15 cellular contexts compared by ENCODE assay signal in genomic region chr16:1641261-1641660, GRCh38. TPM values are rescaled to one million over a fixed set of nuclear protein-coding genes. Genes with fewer than 3 reads are reported as not detected.
DNase-seq lines count a peak whose midpoint lies in the region; ATAC-seq and TF ChIP-seq lines count a peak whose summit lies in the region.
"Had no signal": no experiment of that assay in that cellular context is flagged by ENCODE, and none has a peak within 500 bp of the region (broad histone marks: within the 10 kb centered on the region; RNA-seq: fewer than 3 reads in every experiment).

No MANE protein-coding gene starts in this region.

- no peak overlapping the region for H3K4ac ChIP-seq in trophoblast cell (ENCODE audit: low read depth, low read length)

- H3K36me3 Mint-ChIP-seq in endothelial cell (ENCODE audit: low read depth, unreplicated experiment): peaks cover 59% of the 10 kb centered on the region

- H3K9me3 ChIP-seq in BLaER1 (no peaks in the 10 kb centered on the region), osteoblast (ENCODE audit: low read depth, low read length) (no peaks in the 10 kb centered on the region), trophoblast cell (ENCODE audit: insufficient read depth, low read depth, low read length) (peaks cover 2% of the 10 kb centered on the region)
- H3K9me3 ChIP-seq in BLaER1 treated with 17β-estradiol and CSF1 and Interleukin-3, amounts not matched to agents 10 nM and 100 nM (replicated peaks in 1 of 11): no peaks in the 10 kb centered on the region

- no peak overlapping the region for H2BK5ac ChIP-seq in trophoblast cell (ENCODE audit: low read depth, low read length, poor library complexity)

- WGBS in trophoblast cell (ENCODE audit: extremely low coverage, insufficient coverage, insufficient read length): no CpG with 5 or more reads among the region's 12 CpGs

- H3K36me3 ChIP-seq in BLaER1: peaks cover 93% of the 10 kb centered on the region
- peaks cover 74 to 96% (median 89%) of the 10 kb centered on the region in 11 experiments for H3K36me3 ChIP-seq in BLaER1 treated with 17β-estradiol and CSF1 and Interleukin-3, amounts not matched to agents 10 nM and 100 nM
- H3K36me3 ChIP-seq in osteoblast (ENCODE audit: insufficient read depth, low read length): peaks cover 54% of the 10 kb centered on the region
- H3K36me3 ChIP-seq in trophoblast cell (ENCODE audit: control insufficient read depth in 1 of 2, insufficient read depth in 2 of 2, low read length in 2 of 2): peaks cover 61 to 84% of the 10 kb centered on the region in 2 experiments

- H3K4me3 ChIP-seq in BLaER1 (no peak overlapping the region), osteoblast (ENCODE audit: insufficient read depth, low read length) (no peak overlapping the region), trophoblast cell (ENCODE audit: low read depth, low read length) (no peak overlapping the region)
- no peak overlapping the region for H3K4me3 ChIP-seq in BLaER1 treated with 17β-estradiol and CSF1 and Interleukin-3, amounts not matched to agents 10 nM and 100 nM
- H3K4me3 ChIP-seq: GM23338 had no signal

- peaks cover 34% of the 10 kb centered on the region for H3K4me1 Mint-ChIP-seq in endothelial cell (ENCODE audit: unreplicated experiment)
- H3K4me1 Mint-ChIP-seq: GM23338 had no signal

- H3K18ac ChIP-seq in trophoblast cell (ENCODE audit: low read length): no peak overlapping the region

- H3K4me2 ChIP-seq in BLaER1: peak overlapping the region; percentile 83
- H3K4me2 ChIP-seq in BLaER1 treated with 17β-estradiol and CSF1 and Interleukin-3, amounts not matched to agents 10 nM and 100 nM: peak overlapping the region; percentile 76 to 96 (median 83); a peak in 20 of 22 replicates
- no peak overlapping the region for H3K4me2 ChIP-seq in osteoblast (ENCODE audit: insufficient read depth, low read length)
- H3K4me2 ChIP-seq in trophoblast cell (ENCODE audit: low read length): no peak overlapping the region
- H3K4me2 ChIP-seq: GM23338 had no signal

- no peak overlapping the region for H2BK120ac ChIP-seq in trophoblast cell (ENCODE audit: insufficient read depth, low read length, poor library complexity)

- H3K23ac ChIP-seq in trophoblast cell (ENCODE audit: low read length): no peak overlapping the region

- H3K27ac ChIP-seq in BLaER1 (peak overlapping the region; percentile 78), osteoblast (ENCODE audit: low read depth, low read length) (no peak overlapping the region), trophoblast cell (ENCODE audit: low read depth, low read length) (no peak overlapping the region)
- H3K27ac ChIP-seq in BLaER1 treated with 17β-estradiol and CSF1 and Interleukin-3, amounts not matched to agents 10 nM and 100 nM: peak overlapping the region in 7 of 11 experiments; percentile 19 to 68 (median 44); a peak in 11 of 22 replicates

- no peak overlapping the region for H3K14ac ChIP-seq in trophoblast cell (ENCODE audit: low read length)

- peak overlapping the region; percentile 42 for H3K9ac ChIP-seq in BLaER1
- peak overlapping the region in 4 of 11 experiments; percentile 10 to 53 (median 34); a peak in 3 of 22 replicates for H3K9ac ChIP-seq in BLaER1 treated with 17β-estradiol and CSF1 and Interleukin-3, amounts not matched to agents 10 nM and 100 nM
- H3K9ac ChIP-seq in trophoblast cell (ENCODE audit: low read length): no peak overlapping the region

- H3K4me1 ChIP-seq in BLaER1: peaks cover 80% of the 10 kb centered on the region
- peaks cover 43 to 87% (median 71%) of the 10 kb centered on the region in 10 experiments for H3K4me1 ChIP-seq in BLaER1 treated with 17β-estradiol and CSF1 and Interleukin-3, amounts not matched to agents 10 nM and 100 nM
- H3K4me1 ChIP-seq in osteoblast (ENCODE audit: insufficient read depth, low read length): peaks cover 6% of the 10 kb centered on the region
- H3K4me1 ChIP-seq in trophoblast cell (ENCODE audit: control insufficient read depth in 1 of 2, insufficient read depth in 2 of 2, low read length in 2 of 2): peaks cover 0 to 2% of the 10 kb centered on the region in 2 experiments

- no peaks in the 10 kb centered on the region for H3K79me1 ChIP-seq in trophoblast cell (ENCODE audit: low read length)

- TF ChIP-seq CTCF in endothelial cell (IDR thresholded peaks at IDR 0.05; ENCODE audit: unreplicated experiment): no peak
- TF ChIP-seq CTCF in osteoblast (IDR thresholded peaks at IDR 0.05; ENCODE audit: extremely low read depth, low read depth, low read length): no peak

- no peaks in the 10 kb centered on the region for H3K9me3 Mint-ChIP-seq in endothelial cell (ENCODE audit: unreplicated experiment)
- H3K9me3 Mint-ChIP-seq: CD4-positive, alpha-beta memory T cell; GM23338; H9 had no signal

- peaks cover 3% of the 10 kb centered on the region for H3K27me3 Mint-ChIP-seq in endothelial cell (ENCODE audit: unreplicated experiment)
- H3K27me3 Mint-ChIP-seq: CD4-positive, alpha-beta memory T cell had no signal

- no peak for ATAC-seq in HG03565 (IDR thresholded peaks at IDR 0.05; ENCODE audit: unreplicated experiment)
- ATAC-seq: GM23338, HCT116 had no signal

- H2AFZ ChIP-seq in osteoblast (ENCODE audit: low read length) (no peak overlapping the region), trophoblast cell (ENCODE audit: insufficient read depth, low read length, poor library complexity) (no peak overlapping the region)
- H2AFZ ChIP-seq: GM23338 had no signal

- H4K91ac ChIP-seq in trophoblast cell (ENCODE audit: low read depth, low read length): no peak overlapping the region

- no peak overlapping the region for H4K12ac ChIP-seq in trophoblast cell (ENCODE audit: low read depth, low read length)

- H2AK5ac ChIP-seq in trophoblast cell (ENCODE audit: low read length): no peak overlapping the region

- H3K27me3 ChIP-seq in BLaER1: no peaks in the 10 kb centered on the region
- H3K27me3 ChIP-seq in BLaER1 treated with 17β-estradiol and CSF1 and Interleukin-3, amounts not matched to agents 10 nM and 100 nM: no peaks in the 10 kb centered on the region
- H3K27me3 ChIP-seq in osteoblast (ENCODE audit: insufficient read depth, low read length): no peaks in the 10 kb centered on the region
- no peaks in the 10 kb centered on the region for H3K27me3 ChIP-seq in trophoblast cell (ENCODE audit: insufficient read depth, low read length)

- no peak overlapping the region for H2BK12ac ChIP-seq in trophoblast cell (ENCODE audit: low read length)

- no peak overlapping the region for H4K8ac ChIP-seq in trophoblast cell (ENCODE audit: low read depth, low read length)

- H3K4me3 Mint-ChIP-seq in endothelial cell (ENCODE audit: unreplicated experiment): no peak overlapping the region
- H3K4me3 Mint-ChIP-seq: GM23338, H9 had no signal

- H4K20me1 ChIP-seq in BLaER1 (no peaks in the 10 kb centered on the region), osteoblast (ENCODE audit: insufficient read depth, low read length) (peaks cover 42% of the 10 kb centered on the region)
- peaks cover 0 to 68% (median 11%) of the 10 kb centered on the region in 11 experiments; a peak in 12 of 22 replicates for H4K20me1 ChIP-seq in BLaER1 treated with 17β-estradiol and CSF1 and Interleukin-3, amounts not matched to agents 10 nM and 100 nM

- peaks cover 26% of the 10 kb centered on the region for H3K79me2 ChIP-seq in osteoblast (ENCODE audit: insufficient read depth, low read length)
- H3K79me2 ChIP-seq in trophoblast cell (ENCODE audit: control insufficient read depth, insufficient read depth, low read length, poor library complexity): no peaks in the 10 kb centered on the region

- peak overlapping the region; percentile 97 for H3K27ac Mint-ChIP-seq in endothelial cell (ENCODE audit: unreplicated experiment)
- H3K27ac Mint-ChIP-seq: CD4-positive, alpha-beta memory T cell had no signal

- DNase-seq in endothelial cell (ENCODE audit: low spot score): no peak
- DNase-seq in osteoblast (ENCODE audit: insufficient read length, low spot score, missing footprints): peak; percentile 55
- no peak for DNase-seq in trophoblast cell
- DNase-seq: Calu3; CD4-positive, alpha-beta memory T cell; COR-L47; DMS53; DMS79 treated with DMSO at 0.1 percent for 48 hours; GF-D8; H9 had no signal

RNA-seq across cellular contexts. Expression of gene CRAMP1, which starts 29.1 kb away (rescaled TPM):
- total RNA-seq in endothelial cell (ENCODE audit: unreplicated experiment) (46.8 TPM), osteoblast (9.7 and 11.2 TPM in 2 replicates)
- polyA plus RNA-seq in trophoblast cell (2013): 12.5 and 12.7 TPM in 2 replicates

RNA-seq across cellular contexts. Expression of gene IFT140, which starts 29.4 kb away (rescaled TPM):
- total RNA-seq in endothelial cell (ENCODE audit: unreplicated experiment) (39.9 TPM), osteoblast (37.1 and 38.0 TPM in 2 replicates)
- polyA plus RNA-seq in trophoblast cell (2013): 8.5 and 9.0 TPM in 2 replicates

RNA-seq across cellular contexts. Expression of gene JPT2, which starts 36.8 kb away (rescaled TPM):
- 180 TPM for total RNA-seq in endothelial cell (ENCODE audit: unreplicated experiment)
- total RNA-seq in osteoblast: 22.8 and 26.2 TPM in 2 replicates
- 156 and 161 TPM in 2 replicates for polyA plus RNA-seq in trophoblast cell (2013)

Comparison
In these comparisons a context has a peak if more than half of its experiments do, and no peak if none do; other contexts are left out.
1. H3K27ac ChIP-seq: peak in BLaER1 (single experiment) and BLaER1 treated with 17β-estradiol and CSF1 and Interleukin-3, amounts not matched to agents 10 nM and 100 nM (7 of 11); none in osteoblast (single experiment) and trophoblast cell (single experiment).
2. H3K4me2 ChIP-seq: peak in BLaER1 (single experiment) and BLaER1 treated with 17β-estradiol and CSF1 and Interleukin-3, amounts not matched to agents 10 nM and 100 nM (11 of 11); none in osteoblast (single experiment) and trophoblast cell (single experiment).